25 cellular contexts compared by ENCODE assay signal in the genomic region with DNA sequence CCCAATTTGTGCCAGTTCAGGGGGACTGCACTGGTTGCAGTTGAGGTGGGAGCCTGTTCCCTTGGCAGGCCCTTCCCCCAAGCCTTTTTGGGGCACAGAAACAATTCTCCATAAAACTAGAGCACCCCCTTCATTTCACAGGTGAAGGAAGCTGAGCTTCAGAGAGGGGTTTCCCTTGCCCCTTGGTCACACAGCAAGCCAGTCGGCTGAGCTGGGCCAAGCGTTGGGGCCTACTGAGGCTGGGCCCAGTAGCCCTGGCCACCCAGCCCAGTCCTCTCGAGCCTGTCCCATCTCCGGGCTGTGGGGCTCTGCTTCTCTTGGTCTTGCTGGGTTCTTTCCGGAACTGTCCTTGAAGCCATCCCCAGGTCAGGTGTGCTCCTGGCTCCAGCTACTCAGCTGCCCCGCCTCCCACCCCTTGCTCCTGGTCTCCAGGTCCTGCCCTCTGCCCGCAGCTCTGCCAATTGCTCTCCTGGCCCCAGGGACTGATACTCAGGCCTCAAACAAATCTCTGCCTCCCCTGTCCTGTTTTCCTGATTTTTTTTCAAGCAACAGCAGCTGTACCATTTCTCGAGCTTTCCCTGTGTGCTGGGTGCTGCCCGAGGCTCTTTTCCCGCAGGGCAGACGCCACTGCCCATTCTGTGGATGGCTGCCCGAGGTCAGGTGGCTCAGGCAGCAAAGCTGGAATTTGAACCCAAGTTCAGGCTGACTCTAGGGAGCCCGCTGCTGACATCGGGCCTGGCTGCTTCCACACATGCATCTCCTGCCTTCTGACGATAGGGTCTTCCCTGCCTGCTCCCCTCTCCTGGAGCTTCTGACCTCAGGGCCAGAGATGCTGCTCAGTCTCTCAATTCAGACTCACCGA.
"Had no signal": no experiment of that assay in that cellular context is flagged by ENCODE, and none has a peak within 500 bp of the region (broad histone marks: within the 10 kb centered on the region; RNA-seq: fewer than 3 reads in every experiment).

No MANE protein-coding gene starts in this region.

- H3K9me3 Mint-ChIP-seq: activated CD8-positive, alpha-beta T cell treated with anti-CD3 and anti-CD28 coated beads for 36 hours; activated naive CD4-positive, alpha-beta T cell treated with anti-CD3 and anti-CD28 coated beads for 36 hours; activated T-helper 17 cell treated with anti-CD3 and anti-CD28 coated beads, Interleukin-2, amount 50 U/mL, for 72 hours; memory B cell had no signal

- H3K27me3 ChIP-seq: colonic mucosa, pancreas, transverse colon, vagina had no signal

- H3K9me3 ChIP-seq: colonic mucosa, left ventricle myocardium inferior, mucosa of descending colon, neutrophil, pancreas, transverse colon, vagina had no signal

- H3K36me3 Mint-ChIP-seq: brain, memory B cell, naive B cell had no signal

- H3K4me3 ChIP-seq: colonic mucosa, left ventricle myocardium inferior, mucosa of descending colon, pancreas, transverse colon, vagina had no signal

- H3K27ac Mint-ChIP-seq: activated CD8-positive, alpha-beta T cell treated with anti-CD3 and anti-CD28 coated beads for 36 hours; activated naive CD4-positive, alpha-beta T cell treated with anti-CD3 and anti-CD28 coated beads for 36 hours; activated T-helper 17 cell treated with anti-CD3 and anti-CD28 coated beads, Interleukin-2, amount 50 U/mL, for 72 hours; memory B cell; naive B cell had no signal

- H3K36me3 ChIP-seq: colonic mucosa, left ventricle myocardium inferior, neutrophil, pancreas, transverse colon, vagina, WERI-Rb-1 had no signal

- H3K27ac ChIP-seq: colonic mucosa, left ventricle myocardium inferior, neutrophil, pancreas, transverse colon, vagina, WERI-Rb-1 had no signal

- H3K4me1 ChIP-seq: colonic mucosa, left ventricle myocardium inferior, pancreas, transverse colon, vagina had no signal

- DNase-seq: activated CD4-positive, alpha-beta T cell treated with anti-CD3 and anti-CD28 coated beads for 4 hours; activated CD8-positive, alpha-beta T cell treated with anti-CD3 and anti-CD28 coated beads for 36 hours; activated naive CD4-positive, alpha-beta T cell treated with anti-CD3 and anti-CD28 coated beads for 36 hours; activated T-cell treated with anti-CD3 and anti-CD28 coated beads, Interleukin-2, amount 50 U/mL, for 1 hour; anterior cingulate cortex; central memory CD4-positive, alpha-beta T cell; colonic mucosa; erythroblast; foreskin melanocyte; hypothalamus; left ventricle myocardium inferior; mucosa of descending colon; naive B cell; pancreas; stimulated activated CD4-positive, alpha-beta T cell treated with anti-CD3 and anti-CD28 coated beads, Interleukin-1b, Interleukin-23, amount 100 ng/mL, for 48 hours; stimulated activated naive CD4-positive, alpha-beta T cell treated with Interleukin-2 at 50 U/mL for 16 hours; substantia nigra; T-helper 2 cell; transverse colon; WERI-Rb-1 had no signal

- ATAC-seq: activated CD8-positive, alpha-beta T cell treated with anti-CD3 and anti-CD28 coated beads for 36 hours; activated T-helper 17 cell treated with anti-CD3 and anti-CD28 coated beads, Interleukin-2, amount 50 U/mL, for 72 hours; mucosa of descending colon had no signal

- H3K4me1 Mint-ChIP-seq: memory B cell, naive B cell had no signal

- H3K4me3 Mint-ChIP-seq: activated CD8-positive, alpha-beta T cell treated with anti-CD3 and anti-CD28 coated beads for 36 hours; activated naive CD4-positive, alpha-beta T cell treated with anti-CD3 and anti-CD28 coated beads for 36 hours; activated T-helper 17 cell treated with anti-CD3 and anti-CD28 coated beads, Interleukin-2, amount 50 U/mL, for 72 hours; memory B cell; naive B cell had no signal
